In the genomic region with DNA sequence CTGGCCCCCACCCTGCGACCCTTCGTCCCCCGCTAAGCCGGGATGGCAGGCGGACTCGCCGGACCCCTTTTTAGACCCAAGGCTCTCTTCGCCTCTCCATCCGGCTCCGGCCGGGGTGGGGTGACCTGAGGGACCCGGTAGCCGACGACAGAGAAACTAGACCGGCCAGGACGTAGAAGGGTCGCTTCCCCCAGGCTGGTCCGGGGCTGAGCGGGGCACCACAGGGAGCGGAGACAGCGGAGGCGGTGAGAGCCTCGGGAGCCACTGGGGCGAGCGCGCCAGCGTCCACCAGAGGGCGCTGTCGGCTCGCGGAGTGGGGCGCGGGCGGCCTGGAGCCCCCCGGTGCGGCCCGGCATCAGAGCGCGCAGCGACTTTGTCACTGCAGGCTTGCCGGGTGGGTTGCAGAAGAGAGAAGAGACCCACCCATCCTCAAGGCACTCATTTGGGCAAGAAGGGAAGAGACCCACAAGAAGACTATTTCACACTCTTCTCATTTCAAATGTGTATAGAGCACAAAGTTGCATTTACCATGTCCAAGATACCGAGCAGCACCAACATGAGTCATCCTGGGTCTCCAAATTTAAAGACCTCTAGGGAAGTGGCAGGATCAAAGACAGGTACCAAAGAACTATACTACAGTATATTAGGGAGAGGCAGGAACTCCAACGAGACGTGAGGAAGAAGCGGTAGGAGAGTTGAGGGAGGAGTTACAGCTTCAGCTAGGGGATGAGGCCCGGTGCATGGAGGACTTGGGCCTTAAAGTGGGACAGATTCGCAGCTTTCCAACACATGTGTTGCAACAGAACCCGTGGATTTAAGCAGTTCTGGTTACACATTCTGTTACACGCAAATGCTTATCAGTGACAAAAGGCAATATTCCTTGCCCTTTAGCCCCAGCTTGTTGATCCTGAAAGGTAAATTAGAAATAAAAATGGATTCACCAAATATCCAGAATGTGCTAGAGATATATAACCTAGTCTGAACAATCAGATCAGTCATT, we compare ENCODE assay signal across 8 cellular contexts. TPM values are rescaled to one million over a fixed set of nuclear protein-coding genes. Genes with fewer than 3 reads are reported as not detected.
DNase-seq lines count a peak whose midpoint lies in the region; ATAC-seq and TF ChIP-seq lines count a peak whose summit lies in the region.

No MANE protein-coding gene starts in this region.

- H3K9ac ChIP-seq in iPS-20b (ENCODE audit: low read depth, low read length) = peak overlapping the region; percentile 59; the same call in 1 of the 2 replicates
- H3K9ac ChIP-seq in skeletal muscle satellite cell (ENCODE audit: low read depth, low read length) = peak overlapping the region; percentile 83

- peak; percentile 63 for DNase-seq in DMS79 treated with DMSO at 0.1 percent for 48 hours (lab: John Stamatoyannopoulos, UW)
- DNase-seq in M059J (ENCODE audit: low read depth) = peak; percentile 51
- peak; percentile 52 for DNase-seq in T1000 (lab: John Stamatoyannopoulos, UW)
- DNase-seq in brain microvascular endothelial cell = no peak
- no peak for DNase-seq in cerebellar nuclear complex (lab: John Stamatoyannopoulos, UW)

- peak overlapping the region; percentile 94 for H3K4me2 ChIP-seq in skeletal muscle satellite cell (ENCODE audit: low read length)

- H3K4me3 ChIP-seq in brain microvascular endothelial cell (ENCODE audit: low read depth, low read length) (peak overlapping the region; percentile 61), iPS-20b (ENCODE audit: low read length) (peak overlapping the region; percentile 73; the same call in 1 of the 2 replicates), skeletal muscle satellite cell (ENCODE audit: low read length) (peak overlapping the region; percentile 76)

- peak; percentile 63 for TF ChIP-seq CTCF in brain microvascular endothelial cell (IDR thresholded peaks at IDR 0.05; ENCODE audit: low read depth, low read length, missing control alignments)

- peak; percentile 76 for ATAC-seq in GM21737 (IDR thresholded peaks at IDR 0.05; ENCODE audit: unreplicated experiment)

- H3K27me3 ChIP-seq in brain microvascular endothelial cell (replicated peaks) = no peaks in the 10 kb centered on the region
- peaks cover 80% of the 10 kb centered on the region for H3K27me3 ChIP-seq in iPS-20b (ENCODE audit: insufficient read depth, low read length)
- H3K27me3 ChIP-seq in skeletal muscle satellite cell (ENCODE audit: control insufficient read depth, insufficient read depth, low read length) = peaks cover 36% of the 10 kb centered on the region

- H3K36me3 ChIP-seq in brain microvascular endothelial cell (replicated peaks) (no peaks in the 10 kb centered on the region), iPS-20b (ENCODE audit: insufficient read depth, low read depth, low read length) (no peaks in the 10 kb centered on the region), skeletal muscle satellite cell (ENCODE audit: insufficient read depth, low read length) (no peaks in the 10 kb centered on the region)

- no peak overlapping the region for H3K27ac ChIP-seq in brain microvascular endothelial cell
- no peak overlapping the region for H3K27ac ChIP-seq in iPS-20b (ENCODE audit: low read length)

- no peaks in the 10 kb centered on the region; the same call in 1 of the 2 replicates for H3K4me1 ChIP-seq in iPS-20b (ENCODE audit: insufficient read depth, low read length)
- peaks cover 5% of the 10 kb centered on the region for H3K4me1 ChIP-seq in skeletal muscle satellite cell (ENCODE audit: control insufficient read depth, insufficient read depth, low read length)

- H3K9me3 ChIP-seq in iPS-20b (ENCODE audit: insufficient read depth, low read depth, low read length) (no peaks in the 10 kb centered on the region), skeletal muscle satellite cell (replicated peaks; ENCODE audit: low read length) (no peaks in the 10 kb centered on the region)

- in situ Hi-C loops in brain microvascular endothelial cell (cut with HindIII; ENCODE audit: low pct_ligation_motif_present, low sequenced_read_pairs) = loop anchor here (25.0 kb wide), 1 partner anchor 293 kb away; no protein-coding TSS in a partner anchor

RNA-seq across cellular contexts. Expression of a gene that starts 7.6 kb away (rescaled TPM):
- total RNA-seq in M059J (2014; rRNA removed; shearing (Covaris generic)) = 5.9 and 6.0 TPM in 2 replicates
- total RNA-seq in skeletal muscle satellite cell (2012; rRNA removed) = 4.4 and 4.6 TPM in 2 replicates

RNA-seq across cellular contexts. Expression of a gene that starts 32.8 kb away (rescaled TPM):
- total RNA-seq in M059J (2014; rRNA removed; shearing (Covaris generic)) = 9.8 and 18.2 TPM in 2 replicates
- total RNA-seq in skeletal muscle satellite cell (2012; rRNA removed) = 15.9 and 17.0 TPM in 2 replicates

Comparison
In these comparisons a context has a peak if more than half of its experiments do, and no peak if none do; other contexts are left out.
1. DNase-seq: peak in DMS79 treated with DMSO at 0.1 percent for 48 hours (single experiment), M059J (single experiment) and T1000 (single experiment); none in brain microvascular endothelial cell (single experiment) and cerebellar nuclear complex (0 of 2).
2. Peak in every context shown above with its lines, with median percentiles within 50 percentile points of each other: H3K4me3 ChIP-seq.